ENCODE assay signal across 8 cellular contexts in genomic region chr12:65824314-65824563, GRCh38. TPM values are rescaled to one million over a fixed set of nuclear protein-coding genes. Genes with fewer than 3 reads are reported as not detected.
DNase-seq lines count a peak whose midpoint lies in the region; FAIRE-seq and TF ChIP-seq lines count a peak whose summit lies in the region.

HMGA2 (plus strand) TSS chr12:65824483; CDS start chr12:65825271, 788 bp downstream.

- no peaks in the 10 kb centered on the region for H3K9me3 Mint-ChIP-seq in activated naive CD4-positive, alpha-beta T cell treated with anti-CD3 and anti-CD28 coated beads, Interleukin-2, amount 50 U/mL, for 24 hours

- H3K27ac Mint-ChIP-seq in activated naive CD4-positive, alpha-beta T cell treated with anti-CD3 and anti-CD28 coated beads, Interleukin-2, amount 50 U/mL, for 24 hours, result no peak within 1 kb of the TSS

- H3K27me3 ChIP-seq in stomach smooth muscle (ENCODE audit: control insufficient read depth in 1 of 2, insufficient read depth in 2 of 2, low read length in 2 of 2), result peaks cover 33 to 57% of the 10 kb centered on the region in 2 donors

- H3K27ac ChIP-seq in kidney (ENCODE audit: low read depth in 2 of 2, low read length in 2 of 2), result no peak within 1 kb of the TSS
- no peak within 1 kb of the TSS for H3K27ac ChIP-seq in stomach smooth muscle (ENCODE audit: low read length)

- in situ Hi-C loops in astrocyte of the cerebellum (cut with HindIII; ENCODE audit: low sequenced_read_pairs), result no loop called here

- H3K4me3 ChIP-seq in astrocyte of the cerebellum (ENCODE audit: low read depth, low read length) (peak within 1 kb of the TSS; percentile 82), kidney (ENCODE audit: low read length in 2 of 2) (peak within 1 kb of the TSS; percentile 57 to 62), stomach smooth muscle (ENCODE audit: low read length in 2 of 2) (peak within 1 kb of the TSS; percentile 70 to 76)

- intact Hi-C loops in kidney (cut with DNase I), result no loop called here

- peak within 1 kb of the TSS; percentile 4 to 12 for H3K9ac ChIP-seq in kidney (ENCODE audit: low read length in 2 of 2)
- peak within 1 kb of the TSS; percentile 3 to 15 for H3K9ac ChIP-seq in stomach smooth muscle (ENCODE audit: low read length in 2 of 2)

- peaks cover 49% of the 10 kb centered on the region for H3K27me3 Mint-ChIP-seq in activated naive CD4-positive, alpha-beta T cell treated with anti-CD3 and anti-CD28 coated beads, Interleukin-2, amount 50 U/mL, for 24 hours

- no peak for TF ChIP-seq CTCF in astrocyte of the cerebellum (IDR thresholded peaks at IDR 0.05; ENCODE audit: low read depth, low read length, missing control alignments)
- TF ChIP-seq CTCF in kidney (IDR thresholded peaks at IDR 0.05; ENCODE audit: borderline replicate concordance, extremely low read depth, insufficient read depth), result no peak

- H3K4me3 Mint-ChIP-seq in activated naive CD4-positive, alpha-beta T cell treated with anti-CD3 and anti-CD28 coated beads, Interleukin-2, amount 50 U/mL, for 24 hours, result peak within 1 kb of the TSS; percentile 82

- DNase-seq in activated naive CD4-positive, alpha-beta T cell treated with anti-CD3 and anti-CD28 coated beads, Interleukin-2, amount 50 U/mL, for 16 hours, result no peak
- DNase-seq in astrocyte of the cerebellum (ENCODE audit: low read depth) (no peak), kidney (no peak), NK-92 (lab: John Stamatoyannopoulos, UW; ENCODE audit: unreplicated experiment) (no peak), COLO668 (lab: John Stamatoyannopoulos, UW; ENCODE audit: unreplicated experiment) (no peak), SIG-M5 treated with dmso at 0.1 percent for 504 hours (lab: John Stamatoyannopoulos, UW; ENCODE audit: unreplicated experiment) (no peak)

- H3K36me3 ChIP-seq in kidney (ENCODE audit: control insufficient read depth in 1 of 2, insufficient read depth in 2 of 2, low read length in 2 of 2) (no peaks in the 10 kb centered on the region), stomach smooth muscle (ENCODE audit: control insufficient read depth in 2 of 2, insufficient read depth in 2 of 2, low read length in 2 of 2) (no peaks in the 10 kb centered on the region)

- H3K9me3 ChIP-seq in kidney (ENCODE audit: control insufficient read depth in 1 of 2, low read length in 2 of 2), result no peaks in the 10 kb centered on the region
- no peaks in the 10 kb centered on the region for H3K9me3 ChIP-seq in stomach smooth muscle (ENCODE audit: control insufficient read depth in 2 of 2, low read length in 2 of 2)

- peaks cover 3 to 12% of the 10 kb centered on the region in 2 donors for H3K4me1 ChIP-seq in kidney (ENCODE audit: control insufficient read depth in 1 of 2, insufficient read depth in 1 of 2, low read depth in 1 of 2, low read length in 2 of 2)
- peaks cover 23% of the 10 kb centered on the region for H3K4me1 ChIP-seq in stomach smooth muscle (ENCODE audit: control insufficient read depth, insufficient read depth, low read length)

- H3K4me1 Mint-ChIP-seq in activated naive CD4-positive, alpha-beta T cell treated with anti-CD3 and anti-CD28 coated beads, Interleukin-2, amount 50 U/mL, for 24 hours, result peaks cover 18% of the 10 kb centered on the region

- no peaks in the 10 kb centered on the region for H3K36me3 Mint-ChIP-seq in activated naive CD4-positive, alpha-beta T cell treated with anti-CD3 and anti-CD28 coated beads, Interleukin-2, amount 50 U/mL, for 24 hours

- no peak for FAIRE-seq in kidney (lab: Jason Lieb, UNC)

RNA-seq across cellular contexts. Expression of gene HMGA2, which starts in this region (rescaled TPM):
- 0.98 TPM for total RNA-seq in kidney
- 0.11 TPM for polyA plus RNA-seq in kidney (ENCODE audit: insufficient read depth, low read depth, low replicate concordance)
